27 cellular contexts compared by ENCODE assay signal in genomic region chr1:216447898-216448568, GRCh38. TPM values are rescaled to one million over a fixed set of nuclear protein-coding genes. Genes with fewer than 3 reads are reported as not detected.
A peak's percentile ranks its signal among the peaks of the same experiment; 100 is the strongest.
DNase-seq lines count a peak whose midpoint lies in the region; ATAC-seq and TF ChIP-seq lines count a peak whose summit lies in the region.
"Had no signal": no experiment of that assay in that cellular context is flagged by ENCODE, and none has a peak within 500 bp of the region (broad histone marks: within the 10 kb centered on the region; RNA-seq: fewer than 3 reads in every experiment).

No MANE protein-coding gene starts in this region.

- H3K27ac ChIP-seq in mammary epithelial cell (ENCODE audit: insufficient read depth, low read depth, low read length), result no peak overlapping the region
- no peak overlapping the region for H3K27ac ChIP-seq in breast epithelium
- no peak overlapping the region for H3K27ac ChIP-seq in neuronal stem cell (replicated peaks; ENCODE audit: low read length)
- H3K27ac ChIP-seq: SK-N-MC, upper lobe of right lung had no signal

- H3K9me3 ChIP-seq in mammary epithelial cell (replicated peaks; ENCODE audit: insufficient read depth, low read length), result no peaks in the 10 kb centered on the region
- H3K9me3 ChIP-seq in breast epithelium, result no peaks in the 10 kb centered on the region
- no peaks in the 10 kb centered on the region for H3K9me3 ChIP-seq in neuronal stem cell (replicated peaks in 1 of 2; ENCODE audit: control insufficient read depth in 2 of 2, insufficient read depth in 1 of 2, low read depth in 1 of 2, low read length in 2 of 2)
- H3K9me3 ChIP-seq: MG63, upper lobe of right lung had no signal

- intact Hi-C loops in mammary epithelial cell (cut with micrococcal nuclease), result no loop called here
- intact Hi-C loops in breast epithelium (cut with DNase I; ENCODE audit: low total_unique reads), result no loop called here
- intact Hi-C loops in activated CD4-positive, alpha-beta memory T cell treated with anti-CD3 and anti-CD28 coated beads for 36 hours (cut with micrococcal nuclease), result no loop called here

- H3K18ac ChIP-seq in neuronal stem cell (ENCODE audit: low read length), result no peak overlapping the region

- H3K23ac ChIP-seq in neuronal stem cell (ENCODE audit: low read depth, low read length, poor library complexity), result no peak overlapping the region

- H3K79me2 ChIP-seq in mammary epithelial cell (ENCODE audit: insufficient read depth, low read length), result no peaks in the 10 kb centered on the region

- in situ Hi-C loops in mammary epithelial cell (cut with MboI; ENCODE audit: low sequenced_read_pairs in 2 of 2), result no loop called here
- in situ Hi-C loops in astrocyte of the spinal cord (cut with HindIII; ENCODE audit: low sequenced_read_pairs), result no loop called here

- H3K79me1 ChIP-seq in neuronal stem cell (ENCODE audit: low read depth, low read length), result no peaks in the 10 kb centered on the region

- H3K4ac ChIP-seq in neuronal stem cell (ENCODE audit: low read length), result no peak overlapping the region

- POLR2A ChIA-PET in activated CD4-positive, alpha-beta memory T cell treated with anti-CD3 and anti-CD28 coated beads for 36 hours (lab: Charles Lee), result no interaction called here

- TF ChIP-seq CTCF in mammary epithelial cell (conservative IDR thresholded peaks at IDR 0.05 in 1 of 2, IDR thresholded peaks at IDR 0.05 in 1 of 2; ENCODE audit: extremely low read depth in 1 of 2, insufficient read depth in 1 of 2, low read depth in 1 of 2, low read length in 2 of 2) (no peak), breast epithelium (IDR thresholded peaks at IDR 0.05) (no peak), astrocyte of the spinal cord (IDR thresholded peaks at IDR 0.05; ENCODE audit: low read depth, low read length) (no peak)

- H3K36me3 ChIP-seq in mammary epithelial cell (ENCODE audit: insufficient read depth, low read length) (no peaks in the 10 kb centered on the region), breast epithelium (no peaks in the 10 kb centered on the region), neuronal stem cell (replicated peaks in 1 of 2; ENCODE audit: control insufficient read depth in 2 of 2, insufficient read depth in 2 of 2, low read length in 2 of 2) (no peaks in the 10 kb centered on the region)
- H3K36me3 ChIP-seq: MG63, upper lobe of right lung had no signal

- H3K27me3 Mint-ChIP-seq in activated CD4-positive, alpha-beta memory T cell treated with anti-CD3 and anti-CD28 coated beads for 36 hours, result no peaks in the 10 kb centered on the region
- H3K27me3 Mint-ChIP-seq: activated CD8-positive, alpha-beta memory T cell treated with anti-CD3 and anti-CD28 coated beads, Interleukin-2, amount 10 ng/mL, durations not matched to agents 7 days and 5 days; activated naive CD8-positive, alpha-beta T cell treated with anti-CD3 and anti-CD28 coated beads, Interleukin-2, amount 50 U/mL, for 24 hours; IgD-negative memory B cell had no signal

- H4K20me1 ChIP-seq in mammary epithelial cell (ENCODE audit: insufficient read depth, low read length), result no peaks in the 10 kb centered on the region

- H3K4me2 ChIP-seq in mammary epithelial cell (ENCODE audit: insufficient read depth, low read depth, low read length) (no peak overlapping the region), neuronal stem cell (ENCODE audit: insufficient read depth, low read length, poor library complexity, severe bottlenecking) (no peak overlapping the region)

- H3K14ac ChIP-seq in neuronal stem cell (ENCODE audit: low read length), result no peak overlapping the region

- no peaks in the 10 kb centered on the region for H3K36me3 Mint-ChIP-seq in activated CD4-positive, alpha-beta memory T cell treated with anti-CD3 and anti-CD28 coated beads for 36 hours
- H3K36me3 Mint-ChIP-seq: activated CD8-positive, alpha-beta memory T cell treated with anti-CD3 and anti-CD28 coated beads, Interleukin-2, amount 10 ng/mL, durations not matched to agents 7 days and 5 days; IgD-negative memory B cell had no signal

- BruUV-seq in mammary epithelial cell (replicated peaks; lab: Mats Ljungman, UMichigan), result no TSS peak

- no peak overlapping the region for H3K4me3 Mint-ChIP-seq in activated CD4-positive, alpha-beta memory T cell treated with anti-CD3 and anti-CD28 coated beads for 36 hours
- H3K4me3 Mint-ChIP-seq: activated CD8-positive, alpha-beta memory T cell treated with anti-CD3 and anti-CD28 coated beads, Interleukin-2, amount 10 ng/mL, durations not matched to agents 7 days and 5 days; activated naive CD8-positive, alpha-beta T cell treated with anti-CD3 and anti-CD28 coated beads, Interleukin-2, amount 50 U/mL, for 24 hours; HFFc6; IgD-negative memory B cell had no signal

- ATAC-seq in GM18498 (IDR thresholded peaks at IDR 0.05; ENCODE audit: unreplicated experiment), result no peak
- ATAC-seq: activated CD8-positive, alpha-beta memory T cell treated with anti-CD3 and anti-CD28 coated beads, Interleukin-2, amount 10 ng/mL, durations not matched to agents 7 days and 5 days; activated naive CD8-positive, alpha-beta T cell treated with anti-CD3 and anti-CD28 coated beads, Interleukin-2, amount 50 U/mL, for 24 hours; left cardiac atrium; Panc1; upper lobe of right lung had no signal

- H3K4me3 ChIP-seq in mammary epithelial cell (replicated peaks in 1 of 3; ENCODE audit: insufficient read depth in 1 of 3, low read depth in 2 of 3, low read length in 3 of 3), result no peak overlapping the region
- H3K4me3 ChIP-seq in breast epithelium, result no peak overlapping the region
- no peak overlapping the region for H3K4me3 ChIP-seq in astrocyte of the spinal cord (ENCODE audit: low read depth, low read length)
- no peak overlapping the region for H3K4me3 ChIP-seq in neuronal stem cell (ENCODE audit: low read length in 2 of 2)
- H3K4me3 ChIP-seq: MG63, SK-N-MC, upper lobe of right lung had no signal

- no peak overlapping the region for H4K8ac ChIP-seq in neuronal stem cell (ENCODE audit: low read depth, low read length)

- no peak overlapping the region for H4K91ac ChIP-seq in neuronal stem cell (ENCODE audit: low read depth, low read length, poor library complexity)

- H2BK15ac ChIP-seq in neuronal stem cell (ENCODE audit: low read length), result no peak overlapping the region

- DNase-seq in mammary epithelial cell, result peak; percentile 14
- DNase-seq in breast epithelium (ENCODE audit: low spot score in 2 of 2), result no peak
- DNase-seq in NCI-H69 (lab: John Stamatoyannopoulos, UW), result peak; percentile 61
- DNase-seq in astrocyte of the spinal cord (ENCODE audit: low read depth, low spot score), result peak; percentile 28
- DNase-seq in DMS114 treated with DMSO at 0.1 percent for 48 hours (lab: John Stamatoyannopoulos, UW; ENCODE audit: unreplicated experiment), result no peak
- no peak for DNase-seq in neuronal stem cell (ENCODE audit: low spot score)
- no peak for DNase-seq in activated CD4-positive, alpha-beta memory T cell treated with anti-CD3 and anti-CD28 coated beads for 36 hours
- DNase-seq: activated CD4-positive, alpha-beta T cell treated with anti-CD3 and anti-CD28 coated beads for 1 hour; activated CD8-positive, alpha-beta memory T cell treated with anti-CD3 and anti-CD28 coated beads, Interleukin-2, amount 10 ng/mL, durations not matched to agents 7 days and 5 days; activated naive CD8-positive, alpha-beta T cell treated with anti-CD3 and anti-CD28 coated beads, Interleukin-2, amount 50 U/mL, for 24 hours; caudate nucleus; DMS 273 treated with DMSO at 0.1 percent for 48 hours; HFFc6; left cardiac atrium; MG63; NCI-H187; NCI-H82; stimulated activated CD4-positive, alpha-beta T cell treated with anti-CD3 and anti-CD28 coated beads, Interleukin-4, amount 100 ng/mL, for 4 hours; T1000; upper lobe of right lung had no signal

- H2BK5ac ChIP-seq in neuronal stem cell (ENCODE audit: low read length), result no peak overlapping the region

- CTCF ChIA-PET in mammary epithelial cell (lab: Charles Lee; ENCODE audit: low non-redundant PET), result no interaction called here
- CTCF ChIA-PET in activated CD4-positive, alpha-beta memory T cell treated with anti-CD3 and anti-CD28 coated beads for 36 hours (lab: Charles Lee), result no interaction called here

- H2BK120ac ChIP-seq in neuronal stem cell (ENCODE audit: low read depth, low read length), result no peak overlapping the region

- peaks cover 3% of the 10 kb centered on the region for H3K4me1 ChIP-seq in mammary epithelial cell (ENCODE audit: insufficient read depth, low read length)
- H3K4me1 ChIP-seq in breast epithelium, result no peaks in the 10 kb centered on the region
- H3K4me1 ChIP-seq in neuronal stem cell (ENCODE audit: control insufficient read depth in 2 of 2, insufficient read depth in 1 of 2, low read depth in 1 of 2, low read length in 2 of 2), result no peaks in the 10 kb centered on the region
- H3K4me1 ChIP-seq: upper lobe of right lung had no signal

- dilution Hi-C loops in mammary epithelial cell (cut with HindIII; ENCODE audit: low sequenced_read_pairs), result no loop called here

- H2AFZ ChIP-seq in mammary epithelial cell (ENCODE audit: low read depth, low read length) (no peak overlapping the region), neuronal stem cell (ENCODE audit: low read length) (no peak overlapping the region)

- H3K27me3 ChIP-seq in mammary epithelial cell (ENCODE audit: insufficient read depth, low read length), result no peaks in the 10 kb centered on the region
- no peaks in the 10 kb centered on the region for H3K27me3 ChIP-seq in breast epithelium
- no peaks in the 10 kb centered on the region for H3K27me3 ChIP-seq in neuronal stem cell (ENCODE audit: control insufficient read depth in 3 of 3, insufficient read depth in 3 of 3, low read depth in 1 of 3, low read length in 3 of 3)
- H3K27me3 ChIP-seq: MG63, upper lobe of right lung had no signal

- no peak overlapping the region for H3K27ac Mint-ChIP-seq in activated CD4-positive, alpha-beta memory T cell treated with anti-CD3 and anti-CD28 coated beads for 36 hours
- H3K27ac Mint-ChIP-seq: activated CD8-positive, alpha-beta memory T cell treated with anti-CD3 and anti-CD28 coated beads, Interleukin-2, amount 10 ng/mL, durations not matched to agents 7 days and 5 days; activated naive CD8-positive, alpha-beta T cell treated with anti-CD3 and anti-CD28 coated beads, Interleukin-2, amount 50 U/mL, for 24 hours; HFFc6; IgD-negative memory B cell had no signal

- TF ChIP-seq POLR2A in breast epithelium (IDR thresholded peaks at IDR 0.05), result no peak

- no peak overlapping the region for H2BK12ac ChIP-seq in neuronal stem cell (ENCODE audit: low read length)

- H3K9ac ChIP-seq in mammary epithelial cell (ENCODE audit: insufficient read depth, low read length) (no peak overlapping the region), neuronal stem cell (ENCODE audit: low read depth, low read length, poor library complexity) (no peak overlapping the region)

- peaks cover 5% of the 10 kb centered on the region for H3K9me3 Mint-ChIP-seq in activated CD4-positive, alpha-beta memory T cell treated with anti-CD3 and anti-CD28 coated beads for 36 hours
- H3K9me3 Mint-ChIP-seq: HFFc6, IgD-negative memory B cell had no signal

- no peaks in the 10 kb centered on the region for H3K4me1 Mint-ChIP-seq in activated CD4-positive, alpha-beta memory T cell treated with anti-CD3 and anti-CD28 coated beads for 36 hours (ENCODE audit: low read depth)
- H3K4me1 Mint-ChIP-seq: activated CD8-positive, alpha-beta memory T cell treated with anti-CD3 and anti-CD28 coated beads, Interleukin-2, amount 10 ng/mL, durations not matched to agents 7 days and 5 days; activated naive CD8-positive, alpha-beta T cell treated with anti-CD3 and anti-CD28 coated beads, Interleukin-2, amount 50 U/mL, for 24 hours; IgD-negative memory B cell had no signal

- H2AK5ac ChIP-seq in neuronal stem cell (ENCODE audit: low read depth, low read length), result no peak overlapping the region

RNA-seq across cellular contexts. Expression of gene USH2A, which starts 24.8 kb away (rescaled TPM):
- total RNA-seq in mammary epithelial cell (not detected), breast epithelium (not detected)
- not detected for polyA plus RNA-seq in mammary epithelial cell
- polyA minus RNA-seq in mammary epithelial cell, result not detected
- 0.13 TPM for polyA plus RNA-seq in neuronal stem cell (2013, experiment 1 of 2)
- polyA plus RNA-seq in neuronal stem cell (2013, experiment 2 of 2), result 0.10 TPM
- not detected for total RNA-seq in activated CD4-positive, alpha-beta memory T cell treated with anti-CD3 and anti-CD28 coated beads for 36 hours
- total RNA-seq: activated CD8-positive, alpha-beta memory T cell treated with anti-CD3 and anti-CD28 coated beads, Interleukin-2, amount 10 ng/mL, durations not matched to agents 7 days and 5 days; epithelial cell of proximal tubule; mononuclear cell; pulmonary artery endothelial cell; upper lobe of right lung had no signal
- polyA plus RNA-seq: IgD-negative memory B cell had no signal

Comparison
In these comparisons a context has a peak if more than half of its experiments do, and no peak if none do; other contexts are left out.
1. DNase-seq: peak in mammary epithelial cell (single experiment), NCI-H69 (single experiment) and astrocyte of the spinal cord (single experiment); none in breast epithelium (0 of 2), DMS114 treated with DMSO at 0.1 percent for 48 hours (single experiment), neuronal stem cell (single experiment) and activated CD4-positive, alpha-beta memory T cell treated with anti-CD3 and anti-CD28 coated beads for 36 hours (single experiment).